8 cellular contexts compared by ENCODE assay signal in the genomic region with DNA sequence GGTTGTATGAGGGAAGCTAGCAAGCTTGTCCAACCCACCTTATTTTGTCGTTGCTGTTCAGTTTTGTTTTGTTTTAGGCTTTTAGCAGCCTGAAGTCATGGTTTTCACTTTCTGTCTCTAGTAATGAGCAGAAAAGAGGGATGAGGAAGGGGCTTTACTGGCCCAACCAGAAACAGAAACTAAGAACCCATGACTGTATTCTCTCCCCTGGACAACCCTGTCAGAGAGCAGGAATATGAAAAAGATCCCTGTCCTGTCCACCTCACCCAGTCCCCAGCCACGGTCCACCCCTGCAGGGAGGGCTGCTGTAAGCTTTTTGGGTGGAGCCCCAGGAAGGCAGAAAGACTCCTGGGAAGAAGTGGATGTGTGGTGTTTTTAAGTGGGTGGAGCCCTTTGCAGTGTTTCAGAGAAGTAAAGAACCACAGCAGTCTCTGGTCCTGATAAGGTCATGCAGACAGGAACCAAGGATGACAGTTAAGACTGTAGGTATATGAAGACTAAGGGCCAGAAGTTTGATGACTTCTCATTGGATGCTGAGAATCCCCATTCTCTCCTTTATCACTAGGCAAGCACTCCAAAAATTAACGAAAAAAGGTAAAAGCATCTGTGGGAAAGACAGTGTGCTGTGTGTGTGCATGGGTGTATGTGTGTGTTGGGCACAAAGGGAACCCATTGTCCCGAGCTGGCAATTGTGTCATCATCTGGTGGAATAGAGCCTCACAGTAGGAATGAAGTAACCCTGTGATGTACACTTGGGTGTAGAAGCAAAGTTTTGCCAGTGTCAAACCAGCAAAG. TPM values are rescaled to one million over a fixed set of nuclear protein-coding genes. Genes with fewer than 3 reads are reported as not detected.
DNase-seq lines count a peak whose midpoint lies in the region; ATAC-seq and TF ChIP-seq lines count a peak whose summit lies in the region.

No MANE protein-coding gene starts in this region.

- DNase-seq in CD4-positive, CD25-positive, alpha-beta regulatory T cell = peak in 1 of 3 donors; percentile 71
- DNase-seq in ascending aorta (ENCODE audit: low spot score in 2 of 2) (no peak), omental fat pad (ENCODE audit: low spot score) (no peak), foreskin keratinocyte (no peak), activated gamma-delta T cell (lab: John Stamatoyannopoulos, UW) (no peak)

- no peaks in the 10 kb centered on the region for H3K36me3 Mint-ChIP-seq in CD4-positive, CD25-positive, alpha-beta regulatory T cell

- TF ChIP-seq CTCF in ascending aorta (IDR thresholded peaks at IDR 0.05) (no peak), omental fat pad (IDR thresholded peaks at IDR 0.05) (no peak), foreskin keratinocyte (conservative IDR thresholded peaks at IDR 0.05) (no peak)

- H3K36me3 ChIP-seq in CD4-positive, CD25-positive, alpha-beta regulatory T cell (ENCODE audit: control insufficient read depth, insufficient read depth, low read length) = no peaks in the 10 kb centered on the region
- no peaks in the 10 kb centered on the region for H3K36me3 ChIP-seq in ascending aorta

- no peak overlapping the region for H3K27ac ChIP-seq in CD4-positive, CD25-positive, alpha-beta regulatory T cell (ENCODE audit: insufficient read depth, low read length, poor library complexity, severe bottlenecking)
- peak overlapping the region; percentile 22 to 27 for H3K27ac ChIP-seq in ascending aorta
- H3K27ac ChIP-seq in foreskin keratinocyte = no peak overlapping the region

- H3K9me3 ChIP-seq in CD4-positive, CD25-positive, alpha-beta regulatory T cell (ENCODE audit: control insufficient read depth in 2 of 2, low read length in 2 of 2) = no peaks in the 10 kb centered on the region
- H3K9me3 ChIP-seq in ascending aorta = no peaks in the 10 kb centered on the region

- H3K9me3 Mint-ChIP-seq in CD4-positive, CD25-positive, alpha-beta regulatory T cell = no peaks in the 10 kb centered on the region

- peak in 1 of 2 donors; percentile 34 for ATAC-seq in CD4-positive, CD25-positive, alpha-beta regulatory T cell (ENCODE audit: low read depth in 2 of 2)
- peak; percentile 70 for ATAC-seq in GM19395 (IDR thresholded peaks at IDR 0.05; ENCODE audit: unreplicated experiment)
- peak; percentile 44 for ATAC-seq in HG03175 (IDR thresholded peaks at IDR 0.05; ENCODE audit: unreplicated experiment)
- ATAC-seq in GM18517 (IDR thresholded peaks at IDR 0.05; ENCODE audit: unreplicated experiment) = no peak
- no peak for ATAC-seq in omental fat pad (ENCODE audit: low FRiP score)
- no peak for ATAC-seq in foreskin keratinocyte

- intact Hi-C loops in ascending aorta (cut with DNase I) = no loop called here

- no peaks in the 10 kb centered on the region for H3K27me3 Mint-ChIP-seq in CD4-positive, CD25-positive, alpha-beta regulatory T cell

- H3K27me3 ChIP-seq in CD4-positive, CD25-positive, alpha-beta regulatory T cell (ENCODE audit: control insufficient read depth, insufficient read depth, low read length) = no peaks in the 10 kb centered on the region
- H3K27me3 ChIP-seq in ascending aorta (no peaks in the 10 kb centered on the region), foreskin keratinocyte (peaks cover 2% of the 10 kb centered on the region)

- peaks cover 0 to 10% (median 6%) of the 10 kb centered on the region in 4 donors for H3K4me1 Mint-ChIP-seq in CD4-positive, CD25-positive, alpha-beta regulatory T cell

- H3K27ac Mint-ChIP-seq in CD4-positive, CD25-positive, alpha-beta regulatory T cell = peak overlapping the region; percentile 34 to 80 (median 68)

- no peak overlapping the region for H3K4me3 ChIP-seq in CD4-positive, CD25-positive, alpha-beta regulatory T cell (ENCODE audit: low read depth, low read length)
- peak overlapping the region in 1 of 2 donors; percentile 36 for H3K4me3 ChIP-seq in ascending aorta

- peak overlapping the region in 1 of 4 donors; percentile 11 for H3K4me3 Mint-ChIP-seq in CD4-positive, CD25-positive, alpha-beta regulatory T cell

- peaks cover 3% of the 10 kb centered on the region for H3K4me1 ChIP-seq in CD4-positive, CD25-positive, alpha-beta regulatory T cell (ENCODE audit: control insufficient read depth, insufficient read depth, low read length, poor library complexity, severe bottlenecking)
- H3K4me1 ChIP-seq in ascending aorta (peaks cover 0 to 5% of the 10 kb centered on the region in 2 donors), foreskin keratinocyte (no peaks in the 10 kb centered on the region)

RNA-seq across cellular contexts. Expression of gene MRPL32, which starts 13.8 kb away (rescaled TPM):
- 37.6 TPM for total RNA-seq in CD4-positive, CD25-positive, alpha-beta regulatory T cell
- polyA plus RNA-seq in CD4-positive, CD25-positive, alpha-beta regulatory T cell = 10 to 100 TPM; 54.6 to 86.0 (median 67.1) TPM
- total RNA-seq in ascending aorta (24.3 TPM), omental fat pad (100 to 1,000 TPM in 1 of 4 donors, 10 to 100 TPM in 3; 57.6 to 131 (median 73.4) TPM), foreskin keratinocyte (92.8 and 104 TPM in 2 replicates)
- polyA plus RNA-seq in foreskin keratinocyte = 99.4 and 114 TPM in 2 replicates

RNA-seq across cellular contexts. Expression of gene PSMA2, which starts 14.0 kb away (rescaled TPM):
- 59.1 TPM for total RNA-seq in CD4-positive, CD25-positive, alpha-beta regulatory T cell
- polyA plus RNA-seq in CD4-positive, CD25-positive, alpha-beta regulatory T cell = 100 to 1,000 TPM; 264 to 331 (median 298) TPM
- total RNA-seq in ascending aorta (61.4 TPM), omental fat pad (10 to 100 TPM; 55.3 to 76.1 (median 68.9) TPM), foreskin keratinocyte (180 and 185 TPM in 2 replicates)
- 290 and 305 TPM in 2 replicates for polyA plus RNA-seq in foreskin keratinocyte

RNA-seq across cellular contexts. Expression of gene C7orf25, which starts 34.1 kb away (rescaled TPM):
- 2.0 TPM for total RNA-seq in CD4-positive, CD25-positive, alpha-beta regulatory T cell
- polyA plus RNA-seq in CD4-positive, CD25-positive, alpha-beta regulatory T cell = 1 to 10 TPM in 3 of 4 donors, under 1 TPM in 1; 0.98 to 6.3 (median 2.2) TPM
- total RNA-seq in ascending aorta (0.75 TPM), omental fat pad (10 to 100 TPM in 2 of 4 donors, 1 to 10 TPM in 2; 4.2 to 13.7 (median 10.0) TPM), foreskin keratinocyte (3.4 and 4.3 TPM in 2 replicates)
- 1.0 and 1.1 TPM in 2 replicates for polyA plus RNA-seq in foreskin keratinocyte

Comparison
In these comparisons a context has a peak if more than half of its experiments do, and no peak if none do; other contexts are left out.
1. ATAC-seq: peak in GM19395 (single experiment) and HG03175 (single experiment); none in GM18517 (single experiment), omental fat pad (single experiment) and foreskin keratinocyte (single experiment).
2. H3K27ac ChIP-seq: peak in ascending aorta (2 of 2); none in CD4-positive, CD25-positive, alpha-beta regulatory T cell (single experiment) and foreskin keratinocyte (single experiment).